11 cellular contexts compared by ENCODE assay signal in genomic region chr10:86803156-86803555, GRCh38.
"Had no signal": no experiment of that assay in that cellular context is flagged by ENCODE, and none has a peak within 500 bp of the region (broad histone marks: within the 10 kb centered on the region; RNA-seq: fewer than 3 reads in every experiment).

No MANE protein-coding gene starts in this region.

- ATAC-seq: gastrocnemius medialis had no signal

- H3K36me3 ChIP-seq: breast epithelium, gastrocnemius medialis, thyroid gland, vagina had no signal

- H3K27me3 ChIP-seq: breast epithelium, gastrocnemius medialis, thyroid gland, vagina had no signal

- H3K27ac ChIP-seq: breast epithelium, gastrocnemius medialis, skin epidermis, vagina had no signal

- H3K9me3 ChIP-seq: breast epithelium, gastrocnemius medialis, thyroid gland, vagina had no signal

- H3K4me3 ChIP-seq: breast epithelium, gastrocnemius medialis, skin epidermis, thyroid gland, vagina had no signal

- DNase-seq: activated naive CD4-positive, alpha-beta T cell treated with anti-CD3 and anti-CD28 coated beads, Interleukin-2, amount 50 U/mL, for 16 hours; activated T-cell treated with anti-CD3 and anti-CD28 coated beads, Interleukin-2, amount 50 U/mL, for 1 hour; amniotic stem cell; gastrocnemius medialis; mesendoderm; retina; stimulated activated CD4-positive, alpha-beta T cell treated with anti-CD3 and anti-CD28 coated beads, Interleukin-4, amount 100 ng/mL, for 4 hours; thyroid gland had no signal

- H3K4me1 ChIP-seq: breast epithelium had no signal
